In the genomic region with DNA sequence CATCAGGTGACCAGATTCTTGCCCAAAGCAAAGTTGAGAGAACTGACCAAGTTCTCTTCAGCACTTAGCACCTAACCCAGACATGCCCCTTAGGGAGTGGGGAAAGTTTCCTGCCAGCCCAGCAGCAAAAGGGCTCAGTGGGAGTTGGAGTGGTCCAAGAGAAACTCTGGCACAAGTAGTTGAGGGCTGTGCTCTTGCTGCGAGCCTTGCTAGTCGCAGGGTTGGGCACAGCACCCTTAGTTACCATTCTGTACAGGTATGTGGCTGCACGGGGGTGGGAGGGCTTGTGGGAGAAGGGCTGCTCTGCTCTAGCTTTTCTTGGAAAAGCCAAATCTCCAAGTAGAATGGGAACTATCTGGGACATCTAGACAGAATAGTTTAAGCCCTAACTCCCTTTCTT, we compare ENCODE assay signal across 27 cellular contexts. TPM values are rescaled to one million over a fixed set of nuclear protein-coding genes. Genes with fewer than 3 reads are reported as not detected.
"Had no signal": no experiment of that assay in that cellular context is flagged by ENCODE, and none has a peak within 500 bp of the region (broad histone marks: within the 10 kb centered on the region; RNA-seq: fewer than 3 reads in every experiment).

No MANE protein-coding gene starts in this region.

- ATAC-seq: activated T-helper 17 cell treated with anti-CD3 and anti-CD28 coated beads, Interleukin-2, amount 50 U/mL, for 72 hours; heart left ventricle; left colon; stimulated activated memory B cell treated with anti-CD40 and anti-IgM and Interleukin-4, amounts not matched to agents 10 μg/mL and 1 μg/mL and 100 μg/mL, for 72 hours had no signal

- H3K27me3 Mint-ChIP-seq: activated T-helper 17 cell treated with anti-CD3 and anti-CD28 coated beads, Interleukin-2, amount 50 U/mL, for 72 hours; naive B cell; stimulated activated memory B cell treated with anti-CD40 and anti-IgM and Interleukin-4, amounts not matched to agents 10 μg/mL and 1 μg/mL and 100 μg/mL, for 72 hours had no signal

- FAIRE-seq: endothelial cell of umbilical vein, kidney, small intestine, urothelium cell line had no signal

- H3K27me3 ChIP-seq: heart left ventricle, sigmoid colon, suprapubic skin, tibial nerve had no signal

- H3K9me3 Mint-ChIP-seq: activated T-helper 17 cell treated with anti-CD3 and anti-CD28 coated beads, Interleukin-2, amount 50 U/mL, for 72 hours; immature natural killer cell; naive B cell; stimulated activated memory B cell treated with anti-CD40 and anti-IgM and Interleukin-4, amounts not matched to agents 10 μg/mL and 1 μg/mL and 100 μg/mL, for 72 hours had no signal

- DNase-seq: activated CD4-positive, alpha-beta T cell treated with anti-CD3 and anti-CD28 coated beads for 4 hours; activated CD4-positive, alpha-beta T cell treated with anti-CD3 and anti-CD28 coated beads, Interleukin-2, amount 50 U/mL, for 48 hours; activated CD8-positive, alpha-beta memory T cell treated with anti-CD3 and anti-CD28 coated beads for 24 hours; activated gamma-delta T cell treated with Interleukin-2 at 50 U/mL for 16 hours; amygdala; central memory CD4-positive, alpha-beta T cell; foreskin fibroblast; heart left ventricle; hypothalamus; immature natural killer cell; kidney; left colon; mammary epithelial cell; naive B cell; occipital lobe; psoas muscle; sigmoid colon; small intestine; stimulated activated CD4-positive, alpha-beta T cell treated with anti-CD3 and anti-CD28 coated beads, Interleukin-4, amount 100 ng/mL, for 24 hours; T-helper 1 cell had no signal

- H3K79me2 ChIP-seq: parathyroid adenoma had no signal

- H3K27ac ChIP-seq: parathyroid adenoma, psoas muscle, sigmoid colon, suprapubic skin, tibial nerve had no signal

- H2AFZ ChIP-seq: parathyroid adenoma had no signal

- H3K9me3 ChIP-seq: heart left ventricle, psoas muscle, sigmoid colon, suprapubic skin, tibial nerve had no signal

- H3K27ac Mint-ChIP-seq: activated T-helper 17 cell treated with anti-CD3 and anti-CD28 coated beads, Interleukin-2, amount 50 U/mL, for 72 hours; immature natural killer cell; stimulated activated memory B cell treated with anti-CD40 and anti-IgM and Interleukin-4, amounts not matched to agents 10 μg/mL and 1 μg/mL and 100 μg/mL, for 72 hours had no signal

- H3K9ac ChIP-seq: parathyroid adenoma had no signal

- H3K4me1 Mint-ChIP-seq: activated T-helper 17 cell treated with anti-CD3 and anti-CD28 coated beads, Interleukin-2, amount 50 U/mL, for 72 hours; immature natural killer cell; stimulated activated memory B cell treated with anti-CD40 and anti-IgM and Interleukin-4, amounts not matched to agents 10 μg/mL and 1 μg/mL and 100 μg/mL, for 72 hours had no signal

- H3K4me3 Mint-ChIP-seq: activated T-helper 17 cell treated with anti-CD3 and anti-CD28 coated beads, Interleukin-2, amount 50 U/mL, for 72 hours; immature natural killer cell; stimulated activated memory B cell treated with anti-CD40 and anti-IgM and Interleukin-4, amounts not matched to agents 10 μg/mL and 1 μg/mL and 100 μg/mL, for 72 hours had no signal

- H3K4me3 ChIP-seq: heart left ventricle, psoas muscle, sigmoid colon, suprapubic skin, tibial nerve had no signal

RNA-seq across cellular contexts. Expression of a gene that starts 13.1 kb away (rescaled TPM):
- polyA plus RNA-seq: immature natural killer cell had no signal
